In the genomic region with DNA sequence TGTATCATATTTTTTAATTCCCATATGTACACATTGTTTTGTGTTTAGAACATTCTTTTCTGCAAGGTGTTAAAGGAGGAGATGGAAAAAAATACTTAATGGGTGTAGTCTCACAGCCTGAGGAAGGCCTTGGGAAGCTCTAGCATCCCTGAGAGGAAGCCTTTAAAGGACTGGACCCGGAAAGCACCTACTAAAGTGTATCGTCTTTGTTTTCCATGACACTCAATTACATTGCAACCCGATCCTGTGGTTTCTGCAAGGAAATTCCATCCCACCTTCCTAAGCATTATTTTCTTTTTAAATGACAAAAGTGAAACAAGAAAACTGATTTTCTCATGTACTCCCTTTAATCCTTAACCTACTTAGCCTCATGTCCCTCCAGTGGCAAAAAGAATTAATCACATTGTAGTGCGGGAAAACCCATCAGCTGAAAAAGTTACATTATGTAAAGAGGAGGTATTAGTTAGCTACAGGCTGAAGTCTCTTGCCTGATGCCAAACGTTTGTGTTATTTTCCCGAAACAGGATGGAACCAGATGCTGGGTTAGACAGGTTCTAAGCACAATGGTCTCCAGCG, we compare ENCODE assay signal across 17 cellular contexts.
"Had no signal": no experiment of that assay in that cellular context is flagged by ENCODE, and none has a peak within 500 bp of the region (broad histone marks: within the 10 kb centered on the region; RNA-seq: fewer than 3 reads in every experiment).

No MANE protein-coding gene starts in this region.

- H3K27ac Mint-ChIP-seq: activated CD4-positive, alpha-beta T cell treated with anti-CD3 and anti-CD28 coated beads, Interleukin-2, amount 10 ng/mL, durations not matched to agents 24 days and 14 days; activated naive CD4-positive, alpha-beta T cell treated with anti-CD3 and anti-CD28 coated beads, Interleukin-2, amount 10 ng/mL, durations not matched to agents 7 days and 5 days; activated naive CD8-positive, alpha-beta T cell treated with anti-CD3 and anti-CD28 coated beads, Interleukin-2, amount 50 U/mL, for 24 hours; memory B cell; stimulated activated memory B cell treated with anti-CD40 and anti-IgM and Interleukin-4, amounts not matched to agents 10 μg/mL and 1 μg/mL and 100 μg/mL, for 72 hours had no signal

- H3K36me3 ChIP-seq: esophagus squamous epithelium, ovary, sigmoid colon, thoracic aorta, upper lobe of left lung had no signal

- H3K4me3 Mint-ChIP-seq: activated CD4-positive, alpha-beta T cell treated with anti-CD3 and anti-CD28 coated beads, Interleukin-2, amount 10 ng/mL, durations not matched to agents 24 days and 14 days; activated naive CD4-positive, alpha-beta T cell treated with anti-CD3 and anti-CD28 coated beads, Interleukin-2, amount 10 ng/mL, durations not matched to agents 7 days and 5 days; activated naive CD8-positive, alpha-beta T cell treated with anti-CD3 and anti-CD28 coated beads, Interleukin-2, amount 50 U/mL, for 24 hours; activated T-cell treated with anti-CD3 and anti-CD28 coated beads, Interleukin-2, amount 50 U/mL, for 4 hours; central memory CD8-positive, alpha-beta T cell; memory B cell; stimulated activated memory B cell treated with anti-CD40 and anti-IgM and Interleukin-4, amounts not matched to agents 10 μg/mL and 1 μg/mL and 100 μg/mL, for 72 hours had no signal

- H3K27ac ChIP-seq: esophagus squamous epithelium, ovary, sigmoid colon, thoracic aorta, upper lobe of left lung had no signal

- H3K4me1 Mint-ChIP-seq: activated CD4-positive, alpha-beta T cell treated with anti-CD3 and anti-CD28 coated beads, Interleukin-2, amount 10 ng/mL, durations not matched to agents 24 days and 14 days; activated naive CD4-positive, alpha-beta T cell treated with anti-CD3 and anti-CD28 coated beads, Interleukin-2, amount 10 ng/mL, durations not matched to agents 7 days and 5 days; activated naive CD8-positive, alpha-beta T cell treated with anti-CD3 and anti-CD28 coated beads, Interleukin-2, amount 50 U/mL, for 24 hours; central memory CD8-positive, alpha-beta T cell; memory B cell; stimulated activated memory B cell treated with anti-CD40 and anti-IgM and Interleukin-4, amounts not matched to agents 10 μg/mL and 1 μg/mL and 100 μg/mL, for 72 hours had no signal

- H3K4me3 ChIP-seq: esophagus squamous epithelium, ovary, sigmoid colon, thoracic aorta, upper lobe of left lung had no signal

- ATAC-seq: activated naive CD8-positive, alpha-beta T cell treated with anti-CD3 and anti-CD28 coated beads, Interleukin-2, amount 50 U/mL, for 24 hours; activated T-cell treated with anti-CD3 and anti-CD28 coated beads, Interleukin-2, amount 50 U/mL, for 4 hours; stimulated activated memory B cell treated with anti-CD40 and anti-IgM and Interleukin-4, amounts not matched to agents 10 μg/mL and 1 μg/mL and 100 μg/mL, for 72 hours had no signal

- H3K27me3 ChIP-seq: ovary, sigmoid colon, upper lobe of left lung had no signal

- H3K36me3 Mint-ChIP-seq: activated naive CD4-positive, alpha-beta T cell treated with anti-CD3 and anti-CD28 coated beads, Interleukin-2, amount 10 ng/mL, durations not matched to agents 7 days and 5 days; memory B cell; stimulated activated memory B cell treated with anti-CD40 and anti-IgM and Interleukin-4, amounts not matched to agents 10 μg/mL and 1 μg/mL and 100 μg/mL, for 72 hours had no signal

- DNase-seq: activated CD4-positive, alpha-beta T cell treated with anti-CD3 and anti-CD28 coated beads, Interleukin-2, amount 10 ng/mL, durations not matched to agents 24 days and 14 days; activated CD8-positive, alpha-beta memory T cell treated with anti-CD3 and anti-CD28 coated beads, Interleukin-2, amount 50 U/mL, for 4 hours; activated naive CD4-positive, alpha-beta T cell treated with anti-CD3 and anti-CD28 coated beads, Interleukin-2, amount 10 ng/mL, durations not matched to agents 7 days and 5 days; activated naive CD8-positive, alpha-beta T cell treated with anti-CD3 and anti-CD28 coated beads, Interleukin-2, amount 50 U/mL, for 24 hours; activated T-cell treated with anti-CD3 and anti-CD28 coated beads, Interleukin-2, amount 50 U/mL, for 4 hours; aorta; cortex of kidney; esophagus squamous epithelium; ovary; sigmoid colon; stimulated activated CD4-positive, alpha-beta T cell treated with anti-CD3 and anti-CD28 coated beads, Interleukin-4, amount 100 ng/mL, for 4 hours; T-helper 9 cell; upper lobe of left lung had no signal

- H3K9me3 Mint-ChIP-seq: activated CD4-positive, alpha-beta T cell treated with anti-CD3 and anti-CD28 coated beads, Interleukin-2, amount 10 ng/mL, durations not matched to agents 24 days and 14 days; activated naive CD4-positive, alpha-beta T cell treated with anti-CD3 and anti-CD28 coated beads, Interleukin-2, amount 10 ng/mL, durations not matched to agents 7 days and 5 days; activated naive CD8-positive, alpha-beta T cell treated with anti-CD3 and anti-CD28 coated beads, Interleukin-2, amount 50 U/mL, for 24 hours; activated T-cell treated with anti-CD3 and anti-CD28 coated beads, Interleukin-2, amount 50 U/mL, for 4 hours; central memory CD8-positive, alpha-beta T cell; memory B cell; stimulated activated memory B cell treated with anti-CD40 and anti-IgM and Interleukin-4, amounts not matched to agents 10 μg/mL and 1 μg/mL and 100 μg/mL, for 72 hours had no signal

- H3K4me1 ChIP-seq: upper lobe of left lung had no signal
